Comparison of ENCODE assay signal across 1 cellular context in the genomic region with DNA sequence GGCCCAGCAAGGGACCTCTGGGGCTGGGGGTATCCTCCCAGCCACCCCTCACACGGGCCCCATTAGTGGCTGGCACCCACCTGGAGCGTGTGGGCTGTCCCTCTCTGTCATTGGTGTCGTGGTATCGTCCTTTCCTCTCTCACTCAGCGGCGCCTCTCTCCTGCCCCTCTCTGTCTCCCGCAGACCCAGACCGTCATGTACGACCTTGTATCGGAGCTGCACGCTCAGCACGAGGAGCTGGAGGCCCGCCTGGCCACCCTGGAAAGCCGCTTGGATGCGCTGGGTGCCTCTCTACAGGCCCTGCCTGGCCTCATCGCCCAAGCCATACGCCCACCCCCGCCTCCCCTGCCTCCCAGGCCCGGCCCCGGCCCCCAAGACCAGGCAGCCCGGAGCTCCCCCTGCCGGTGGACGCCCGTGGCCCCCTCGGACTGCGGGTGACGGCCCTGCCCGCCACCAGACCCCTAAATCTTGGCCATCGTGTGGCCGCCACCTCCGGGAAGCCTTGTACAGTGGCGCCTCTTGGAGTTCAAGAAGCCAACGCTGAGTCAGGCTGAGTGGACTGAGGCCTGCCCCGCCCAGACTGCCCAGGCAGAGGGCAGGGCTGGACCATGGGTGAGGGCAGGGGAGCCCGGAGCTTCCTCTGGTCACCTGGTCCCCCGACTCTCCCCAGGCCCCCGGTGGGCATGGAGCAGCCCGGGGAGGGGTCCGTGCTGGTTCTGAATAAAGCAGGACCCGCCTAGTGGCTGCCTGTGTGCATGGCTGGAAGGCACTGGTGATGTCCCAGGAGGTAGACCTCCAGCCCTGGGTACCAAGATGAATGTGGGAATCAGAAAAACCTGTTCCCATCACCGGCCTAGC.
TF ChIP-seq lines count a peak whose summit lies in the region.

No MANE protein-coding gene starts in this region.

TF ChIP-seq in HCT116, 20 proteins besides CTCF, POLR2A, EP300 and RAD21 (continued from another document):
- TF ChIP-seq TCF7L2 (IDR thresholded peaks at IDR 0.05; ENCODE audit: borderline replicate concordance, extremely low read depth, insufficient read depth, insufficient read length) (peak; percentile 29), ZFX (IDR thresholded peaks at IDR 0.05) (peak; percentile 69), SP1 (IDR thresholded peaks at IDR 0.05; ENCODE audit: low read depth) (peak; percentile 43; the same call in 1 of the 2 replicates), JUND (IDR thresholded peaks at IDR 0.05) (no peak)
- TF ChIP-seq, protein P1, sequence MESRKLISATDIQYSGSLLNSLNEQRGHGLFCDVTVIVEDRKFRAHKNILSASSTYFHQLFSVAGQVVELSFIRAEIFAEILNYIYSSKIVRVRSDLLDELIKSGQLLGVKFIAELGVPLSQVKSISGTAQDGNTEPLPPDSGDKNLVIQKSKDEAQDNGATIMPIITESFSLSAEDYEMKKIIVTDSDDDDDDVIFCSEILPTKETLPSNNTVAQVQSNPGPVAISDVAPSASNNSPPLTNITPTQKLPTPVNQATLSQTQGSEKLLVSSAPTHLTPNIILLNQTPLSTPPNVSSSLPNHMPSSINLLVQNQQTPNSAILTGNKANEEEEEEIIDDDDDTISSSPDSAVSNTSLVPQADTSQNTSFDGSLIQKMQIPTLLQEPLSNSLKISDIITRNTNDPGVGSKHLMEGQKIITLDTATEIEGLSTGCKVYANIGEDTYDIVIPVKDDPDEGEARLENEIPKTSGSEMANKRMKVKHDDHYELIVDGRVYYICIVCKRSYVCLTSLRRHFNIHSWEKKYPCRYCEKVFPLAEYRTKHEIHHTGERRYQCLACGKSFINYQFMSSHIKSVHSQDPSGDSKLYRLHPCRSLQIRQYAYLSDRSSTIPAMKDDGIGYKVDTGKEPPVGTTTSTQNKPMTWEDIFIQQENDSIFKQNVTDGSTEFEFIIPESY (IDR thresholded peaks at IDR 0.05; ENCODE audit: extremely low read depth, insufficient replicate concordance, low read length), result no peak
